3 cellular contexts compared by ENCODE assay signal in the genomic region with DNA sequence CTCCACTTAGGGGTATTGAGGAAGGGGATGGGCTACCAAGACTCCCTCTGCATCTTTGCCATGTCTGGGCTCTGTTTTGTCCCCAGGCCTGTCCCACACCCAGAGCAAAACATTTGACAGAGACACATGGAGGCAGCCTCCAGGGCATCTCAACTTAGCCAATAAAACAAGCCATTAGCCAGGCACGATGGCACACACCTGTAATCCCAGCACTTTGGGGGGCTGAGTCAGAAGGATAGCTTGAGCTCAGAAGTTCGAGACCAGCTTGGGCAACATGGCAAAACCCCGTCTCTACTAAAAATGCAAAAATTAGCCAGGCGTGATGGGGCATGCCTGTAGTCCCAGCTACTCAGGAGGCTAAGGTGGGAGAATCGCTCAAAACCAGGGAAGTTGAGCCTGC.
"Had no signal": no experiment of that assay in that cellular context is flagged by ENCODE, and none has a peak within 500 bp of the region (broad histone marks: within the 10 kb centered on the region; RNA-seq: fewer than 3 reads in every experiment).

No MANE protein-coding gene starts in this region.

- H3K27me3 ChIP-seq: left lung, SJSA1 had no signal

- H3K4me3 ChIP-seq: left lung, SJSA1 had no signal

- H3K9me3 ChIP-seq: left lung, SJSA1 had no signal

- H3K36me3 ChIP-seq: left lung had no signal

- H3K27ac ChIP-seq: left lung, SJSA1, VCaP had no signal
